1 cellular context compared by ENCODE assay signal in the genomic region with DNA sequence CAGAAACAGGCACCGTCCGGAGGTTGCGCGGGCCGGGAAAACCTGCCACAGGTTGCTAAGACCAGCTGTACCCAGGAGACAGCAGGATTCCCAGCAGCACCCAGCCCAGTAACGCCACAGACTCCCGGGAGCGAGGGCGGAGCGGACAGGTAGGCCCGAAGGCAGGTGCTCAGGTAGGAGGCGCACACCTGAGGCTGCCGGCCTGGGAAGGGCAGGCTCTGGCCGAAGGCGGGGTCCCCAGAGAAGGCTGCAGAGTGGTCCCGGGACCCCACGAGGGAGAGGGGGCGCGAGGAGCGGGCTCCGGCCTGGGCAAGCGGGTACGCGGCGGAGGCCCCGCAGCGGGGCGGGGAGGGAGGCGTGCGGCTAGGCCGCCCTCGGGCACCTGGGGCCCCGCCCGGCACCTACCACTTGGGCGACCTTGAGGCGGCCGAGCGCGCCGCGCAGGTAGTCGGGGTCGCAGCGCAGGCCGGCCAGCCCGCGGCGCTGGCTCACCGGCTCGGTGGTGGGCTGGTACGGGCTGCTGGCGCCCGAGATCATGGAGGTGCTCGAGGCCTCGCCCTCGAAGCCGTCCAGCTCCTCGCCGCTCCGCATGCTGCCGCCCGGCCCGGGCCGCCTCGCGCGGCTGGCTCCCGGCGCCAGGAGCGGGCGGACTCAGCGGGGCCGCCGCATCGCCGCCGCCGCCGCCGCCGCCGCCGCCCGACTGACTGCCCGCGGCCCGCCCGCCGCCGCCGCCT.
TF ChIP-seq lines count a peak whose summit lies in the region.

No MANE protein-coding gene starts in this region.

TF ChIP-seq in IMR-90, 13 proteins besides CTCF, POLR2A, EP300 and RAD21:
- TF ChIP-seq, protein P1, sequence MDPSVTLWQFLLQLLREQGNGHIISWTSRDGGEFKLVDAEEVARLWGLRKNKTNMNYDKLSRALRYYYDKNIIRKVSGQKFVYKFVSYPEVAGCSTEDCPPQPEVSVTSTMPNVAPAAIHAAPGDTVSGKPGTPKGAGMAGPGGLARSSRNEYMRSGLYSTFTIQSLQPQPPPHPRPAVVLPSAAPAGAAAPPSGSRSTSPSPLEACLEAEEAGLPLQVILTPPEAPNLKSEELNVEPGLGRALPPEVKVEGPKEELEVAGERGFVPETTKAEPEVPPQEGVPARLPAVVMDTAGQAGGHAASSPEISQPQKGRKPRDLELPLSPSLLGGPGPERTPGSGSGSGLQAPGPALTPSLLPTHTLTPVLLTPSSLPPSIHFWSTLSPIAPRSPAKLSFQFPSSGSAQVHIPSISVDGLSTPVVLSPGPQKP (IDR thresholded peaks at IDR 0.05; ENCODE audit: borderline replicate concordance, low read depth, low read length) = no peak
- TF ChIP-seq FOS (IDR thresholded peaks at IDR 0.05; ENCODE audit: low read depth, low read length) = no peak
- TF ChIP-seq, protein P2, sequence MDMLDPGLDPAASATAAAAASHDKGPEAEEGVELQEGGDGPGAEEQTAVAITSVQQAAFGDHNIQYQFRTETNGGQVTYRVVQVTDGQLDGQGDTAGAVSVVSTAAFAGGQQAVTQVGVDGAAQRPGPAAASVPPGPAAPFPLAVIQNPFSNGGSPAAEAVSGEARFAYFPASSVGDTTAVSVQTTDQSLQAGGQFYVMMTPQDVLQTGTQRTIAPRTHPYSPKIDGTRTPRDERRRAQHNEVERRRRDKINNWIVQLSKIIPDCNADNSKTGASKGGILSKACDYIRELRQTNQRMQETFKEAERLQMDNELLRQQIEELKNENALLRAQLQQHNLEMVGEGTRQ (IDR thresholded peaks at IDR 0.05; ENCODE audit: low read depth, low read length) = no peak
- no peak for TF ChIP-seq MAZ (IDR thresholded peaks at IDR 0.05; ENCODE audit: borderline replicate concordance, low read depth, low read length)
- TF ChIP-seq MAFK (IDR thresholded peaks at IDR 0.05; ENCODE audit: low read depth, low read length) = no peak
- no peak for TF ChIP-seq MXI1 (IDR thresholded peaks at IDR 0.05; ENCODE audit: borderline replicate concordance, low read depth, low read length)
- no peak for TF ChIP-seq CHD1 (IDR thresholded peaks at IDR 0.05; ENCODE audit: low read depth, low read length)
- TF ChIP-seq NFE2L2 (IDR thresholded peaks at IDR 0.05; ENCODE audit: low read depth, low read length) = no peak
- TF ChIP-seq CEBPB (IDR thresholded peaks at IDR 0.05; ENCODE audit: low read depth, low read length) = no peak
- no peak for TF ChIP-seq BHLHE40 (IDR thresholded peaks at IDR 0.05; ENCODE audit: low read depth, low read length)
- no peak for TF ChIP-seq RCOR1 (IDR thresholded peaks at IDR 0.05; ENCODE audit: insufficient replicate concordance, low read length)
- no peak for TF ChIP-seq SMC3 (IDR thresholded peaks at IDR 0.05; ENCODE audit: low read depth, low read length)
